Comparison of ENCODE assay signal across 17 cellular contexts in genomic region chr3:140724856-140725812, GRCh38. TPM values are rescaled to one million over a fixed set of nuclear protein-coding genes. Genes with fewer than 3 reads are reported as not detected.
DNase-seq lines count a peak whose midpoint lies in the region; ATAC-seq and TF ChIP-seq lines count a peak whose summit lies in the region.
"Had no signal": no experiment of that assay in that cellular context is flagged by ENCODE, and none has a peak within 500 bp of the region (broad histone marks: within the 10 kb centered on the region; RNA-seq: fewer than 3 reads in every experiment).

No MANE protein-coding gene starts in this region.

- H3K27ac ChIP-seq in PC-9 = no peak overlapping the region
- H3K27ac ChIP-seq: brain microvascular endothelial cell, epithelial cell of prostate, vagina, WERI-Rb-1 had no signal

- H3K27ac Mint-ChIP-seq in WTC11 = no peak overlapping the region
- H3K27ac Mint-ChIP-seq: activated T-cell treated with anti-CD3 and anti-CD28 coated beads, Interleukin-2, amount 50 U/mL, for 72 hours had no signal

- H4K20me1 ChIP-seq in PC-9 (ENCODE audit: insufficient read depth) = no peaks in the 10 kb centered on the region

- no peak overlapping the region for H3K4me3 Mint-ChIP-seq in WTC11
- H3K4me3 Mint-ChIP-seq: activated T-cell treated with anti-CD3 and anti-CD28 coated beads, Interleukin-2, amount 50 U/mL, for 72 hours had no signal

- CTCF ChIA-PET in WTC11 (lab: Charles Lee) = no interaction called here
- CTCF ChIA-PET in PC-9 (lab: Charles Lee) = no interaction called here

- peaks cover 33% of the 10 kb centered on the region for H3K4me1 Mint-ChIP-seq in WTC11

- TF ChIP-seq POLR2A in GM19099 (IDR thresholded peaks at IDR 0.05; ENCODE audit: extremely low read depth, insufficient read length, low read depth) = peak; percentile 61

- no peaks in the 10 kb centered on the region for H3K9me3 ChIP-seq in PC-9 (ENCODE audit: insufficient read depth, low read depth)
- H3K9me3 ChIP-seq: vagina had no signal

- no peaks in the 10 kb centered on the region for H3K79me2 ChIP-seq in PC-9 (ENCODE audit: low read depth)

- peaks cover 12% of the 10 kb centered on the region for H3K9me3 Mint-ChIP-seq in WTC11
- H3K9me3 Mint-ChIP-seq: activated T-cell treated with anti-CD3 and anti-CD28 coated beads, Interleukin-2, amount 50 U/mL, for 72 hours had no signal

- H3K4me3 ChIP-seq in PC-9 = no peak overlapping the region
- H3K4me3 ChIP-seq: vagina had no signal

- DNase-seq in COLO668 (lab: John Stamatoyannopoulos, UW; ENCODE audit: unreplicated experiment) (peak; percentile 4), midbrain (lab: John Stamatoyannopoulos, UW) (no peak), WTC11 (ENCODE audit: low spot score) (no peak), PC-9 (no peak)
- DNase-seq in stimulated activated CD4-positive, alpha-beta T cell treated with anti-CD3 and anti-CD28 coated beads, Interleukin-2, amount 100 ng/mL, for 48 hours = no peak
- DNase-seq: activated T-cell treated with anti-CD3 and anti-CD28 coated beads, Interleukin-2, amount 50 U/mL, for 72 hours; brain microvascular endothelial cell; DMS79; NCI-H2171; WERI-Rb-1 had no signal

- H3K36me3 ChIP-seq in PC-9 (ENCODE audit: low read depth) = no peaks in the 10 kb centered on the region
- H3K36me3 ChIP-seq: brain microvascular endothelial cell, vagina, WERI-Rb-1 had no signal

- POLR2A ChIA-PET in WTC11 (lab: Charles Lee) = no interaction called here
- POLR2A ChIA-PET in PC-9 (lab: Charles Lee; ENCODE audit: unreplicated experiment) = no interaction called here

- H3F3A ChIP-seq in PC-9 (ENCODE audit: insufficient read depth, low read depth) = no peaks in the 10 kb centered on the region

- ATAC-seq in HG02588 (IDR thresholded peaks at IDR 0.05; ENCODE audit: unreplicated experiment) (peak; percentile 88), HG03342 (IDR thresholded peaks at IDR 0.05; ENCODE audit: unreplicated experiment) (peak; percentile 70), WTC11 (no peak)
- ATAC-seq: activated T-cell treated with anti-CD3 and anti-CD28 coated beads, Interleukin-2, amount 50 U/mL, for 72 hours; sciatic nerve had no signal

- no peak overlapping the region for H3K4me2 ChIP-seq in PC-9

- TF ChIP-seq CTCF in WTC11 (IDR thresholded peaks at IDR 0.05) (no peak), PC-9 (conservative IDR thresholded peaks at IDR 0.05) (no peak)

- H2AFZ ChIP-seq in PC-9 = no peak overlapping the region

- no peaks in the 10 kb centered on the region for H3K9me2 ChIP-seq in PC-9 (ENCODE audit: insufficient read depth)

- no peaks in the 10 kb centered on the region for H3K36me3 Mint-ChIP-seq in WTC11

- 0 out of 2 replicates have a peak, but pooled peaks cover 6% of the 10 kb centered on the region for H3K4me1 ChIP-seq in PC-9 (replicated peaks; ENCODE audit: insufficient read depth)

- no peaks in the 10 kb centered on the region for H3K27me3 ChIP-seq in PC-9 (ENCODE audit: insufficient read depth, low read depth)
- H3K27me3 ChIP-seq: brain microvascular endothelial cell, vagina had no signal

- intact Hi-C loops in PC-9 (cut with micrococcal nuclease; ENCODE audit: unreplicated experiment) = no loop called here

- no TSS peak for BruUV-seq in PC-9 (replicated peaks; lab: Mats Ljungman, UMichigan)

- H3K27me3 Mint-ChIP-seq in WTC11 (ENCODE audit: low read depth) = no peaks in the 10 kb centered on the region; the same call in 1 of the 2 replicates

TF ChIP-seq in WTC11, 78 proteins besides CTCF, POLR2A, EP300 and RAD21:
- TF ChIP-seq FOXP1 (CRISPR knock-in tag; IDR thresholded peaks at IDR 0.05; ENCODE audit: borderline replicate concordance) (no peak), GABPB1 (CRISPR knock-in tag; IDR thresholded peaks at IDR 0.05) (no peak), ZSCAN18 (CRISPR knock-in tag; IDR thresholded peaks at IDR 0.05) (no peak), ZNF425 (CRISPR knock-in tag; conservative IDR thresholded peaks at IDR 0.05) (no peak)

RNA-seq across cellular contexts. Expression of gene TRIM42, which starts 47.3 kb away (rescaled TPM):
- not detected in 3 replicates for total RNA-seq in WTC11 (2021)
- total RNA-seq in PC-9 (2021) = not detected in 2 replicates
- total RNA-seq: A673; activated T-cell treated with anti-CD3 and anti-CD28 coated beads, Interleukin-2, amount 50 U/mL, for 72 hours; sciatic nerve; vagina had no signal
